In the genomic region with DNA sequence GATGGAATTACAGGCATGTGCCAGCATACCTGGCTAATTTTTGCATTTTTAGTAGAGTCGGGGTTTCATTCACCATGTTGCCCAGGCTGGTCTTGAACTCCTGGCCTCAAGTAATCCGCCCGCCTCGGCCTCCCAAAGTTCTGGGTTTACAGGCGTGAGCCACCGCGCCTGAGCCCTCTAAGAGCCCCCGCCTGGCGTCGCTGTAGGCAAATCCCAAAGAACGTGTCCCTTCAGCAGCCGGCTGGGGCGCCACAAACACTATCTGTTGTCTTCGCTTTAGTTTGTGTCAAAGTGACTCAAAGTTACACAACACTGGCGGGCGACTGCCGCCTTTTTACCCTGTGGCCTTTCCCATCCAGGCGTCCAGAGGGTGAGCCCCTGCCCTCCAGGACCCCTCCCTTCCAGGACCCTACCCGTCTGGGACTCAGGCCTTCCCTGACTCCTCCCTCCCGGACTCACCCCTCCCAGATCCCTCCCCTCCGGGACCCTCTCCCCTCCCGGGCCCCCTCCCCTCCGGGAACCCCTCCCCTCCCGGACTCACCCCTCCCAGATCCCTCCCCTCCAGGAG, we compare ENCODE assay signal across 8 cellular contexts. TPM values are rescaled to one million over a fixed set of nuclear protein-coding genes. Genes with fewer than 3 reads are reported as not detected.
A peak's percentile ranks its signal among the peaks of the same experiment; 100 is the strongest.
DNase-seq lines count a peak whose midpoint lies in the region; ATAC-seq and TF ChIP-seq lines count a peak whose summit lies in the region.

No MANE protein-coding gene starts in this region.

- TF ChIP-seq CTCF in WI38 (IDR thresholded peaks at IDR 0.05; ENCODE audit: low read depth, low read length) (peak; percentile 92), mammary epithelial cell (conservative IDR thresholded peaks at IDR 0.05 in 1 of 2, IDR thresholded peaks at IDR 0.05 in 1 of 2; ENCODE audit: extremely low read depth in 1 of 2, insufficient read depth in 1 of 2, low read depth in 1 of 2, low read length in 2 of 2) (peak; percentile 85 to 92), smooth muscle cell (IDR thresholded peaks at IDR 0.05; ENCODE audit: borderline replicate concordance, insufficient read depth, poor library complexity, severe bottlenecking) (peak; percentile 76)

- H3K36me3 ChIP-seq in mammary epithelial cell (ENCODE audit: insufficient read depth, low read length) (peaks cover under 1% of the 10 kb centered on the region), smooth muscle cell (ENCODE audit: low read depth) (no peaks in the 10 kb centered on the region)

- H3K79me2 ChIP-seq in mammary epithelial cell (ENCODE audit: insufficient read depth, low read length) (peaks cover 40% of the 10 kb centered on the region), smooth muscle cell (ENCODE audit: low read depth) (peaks cover 38% of the 10 kb centered on the region)

- peak; percentile 60 to 64 for DNase-seq in NCI-H187 (lab: John Stamatoyannopoulos, UW)
- no peak for DNase-seq in NCI-H187 treated with DMSO at 0.1 percent for 48 hours (lab: John Stamatoyannopoulos, UW)
- DNase-seq in NCI-H2227 (lab: John Stamatoyannopoulos, UW; ENCODE audit: unreplicated experiment): peak; percentile 95
- peak; percentile 89 for DNase-seq in mammary epithelial cell
- peak; percentile 81 to 84 (median 81) for DNase-seq in immature natural killer cell
- peak; percentile 90 for DNase-seq in smooth muscle cell (lab: John Stamatoyannopoulos, UW; ENCODE audit: unreplicated experiment)

- H3K27me3 ChIP-seq in mammary epithelial cell (ENCODE audit: insufficient read depth, low read length) (no peaks in the 10 kb centered on the region), smooth muscle cell (ENCODE audit: low read depth) (no peaks in the 10 kb centered on the region)

- H3K9ac ChIP-seq in mammary epithelial cell (ENCODE audit: insufficient read depth, low read length) (no peak overlapping the region), smooth muscle cell (ENCODE audit: low read depth) (peak overlapping the region; percentile 91)

- H3K4me3 Mint-ChIP-seq in immature natural killer cell: peak overlapping the region; percentile 94 to 96 (median 95)

- H3K27ac ChIP-seq in mammary epithelial cell (ENCODE audit: insufficient read depth, low read depth, low read length): no peak overlapping the region
- peak overlapping the region; percentile 89 for H3K27ac ChIP-seq in smooth muscle cell (ENCODE audit: low read depth)

- H3K9me3 Mint-ChIP-seq in immature natural killer cell: no peaks in the 10 kb centered on the region

- CTCF ChIA-PET in mammary epithelial cell (lab: Charles Lee; ENCODE audit: low non-redundant PET): interaction anchor here (1.0 kb wide), 1 partner anchor 80 kb away, joined by 5 read pairs; no protein-coding TSS in a partner anchor

- H3K4me1 ChIP-seq in mammary epithelial cell (ENCODE audit: insufficient read depth, low read length) (peaks cover 25% of the 10 kb centered on the region), smooth muscle cell (ENCODE audit: low read depth) (peaks cover 14% of the 10 kb centered on the region)

- H3K27ac Mint-ChIP-seq in immature natural killer cell: peak overlapping the region; percentile 94 to 99 (median 97)

- peaks cover 2 to 10% (median 7%) of the 10 kb centered on the region in 3 donors for H3K27me3 Mint-ChIP-seq in immature natural killer cell (ENCODE audit: low read depth in 3 of 3)

- BruUV-seq in mammary epithelial cell (replicated peaks; lab: Mats Ljungman, UMichigan): no TSS peak

- dilution Hi-C loops in mammary epithelial cell (cut with HindIII; ENCODE audit: low sequenced_read_pairs): no loop called here

- H3K4me1 Mint-ChIP-seq in immature natural killer cell: peaks cover 33 to 36% of the 10 kb centered on the region in 2 donors

- H3K4me2 ChIP-seq in mammary epithelial cell (ENCODE audit: insufficient read depth, low read depth, low read length) (peak overlapping the region; percentile 99), smooth muscle cell (peak overlapping the region; percentile 95)

- in situ Hi-C loops in mammary epithelial cell (cut with MboI; ENCODE audit: low sequenced_read_pairs in 2 of 2): no loop called here

- no peaks in the 10 kb centered on the region for H3K36me3 Mint-ChIP-seq in immature natural killer cell

- H2AFZ ChIP-seq in mammary epithelial cell (ENCODE audit: low read depth, low read length): peak overlapping the region; percentile 83
- H2AFZ ChIP-seq in smooth muscle cell (ENCODE audit: low read depth): no peak overlapping the region

- H3K4me3 ChIP-seq in WI38 (ENCODE audit: low read depth, low read length) (peak overlapping the region; percentile 67), mammary epithelial cell (replicated peaks in 1 of 3; ENCODE audit: insufficient read depth in 1 of 3, low read depth in 2 of 3, low read length in 3 of 3) (peak overlapping the region; percentile 59 to 71 (median 66)), smooth muscle cell (peak overlapping the region; percentile 88)

- ATAC-seq in HG03135 (IDR thresholded peaks at IDR 0.05; ENCODE audit: unreplicated experiment): peak; percentile 50

- intact Hi-C loops in mammary epithelial cell (cut with micrococcal nuclease): loop anchor here (1.0 to 5.0 kb wide), 9 partner anchors 15 to 507 kb away; no protein-coding TSS in a partner anchor

- 6% methylated on average over 6 of the region's 24 CpGs for WGBS in mammary epithelial cell (ENCODE audit: low coverage, missing lambda C conversion rate)
- WGBS in smooth muscle cell (ENCODE audit: low lambda C conversion rate): 6% methylated on average over 19 of the region's 24 CpGs

- H3K9me3 ChIP-seq in mammary epithelial cell (replicated peaks; ENCODE audit: insufficient read depth, low read length): no peaks in the 10 kb centered on the region
- no peaks in the 10 kb centered on the region for H3K9me3 ChIP-seq in smooth muscle cell (replicated peaks; ENCODE audit: low read depth)

- H3F3A ChIP-seq in smooth muscle cell (ENCODE audit: low read depth): peaks cover 11% of the 10 kb centered on the region

- H4K20me1 ChIP-seq in mammary epithelial cell (ENCODE audit: insufficient read depth, low read length): peaks cover 13% of the 10 kb centered on the region
- H4K20me1 ChIP-seq in smooth muscle cell (ENCODE audit: low read depth): peaks cover 36% of the 10 kb centered on the region

RNA-seq across cellular contexts. Expression of gene ADRM1, which starts 0.9 kb away (rescaled TPM):
- 100 to 1,000 TPM; 139 to 140 TPM for total RNA-seq in mammary epithelial cell
- polyA plus RNA-seq in mammary epithelial cell: 133 TPM
- 64.7 TPM for polyA minus RNA-seq in mammary epithelial cell
- polyA plus RNA-seq in immature natural killer cell: 100 to 1,000 TPM in 2 of 3 donors, 10 to 100 TPM in 1; 97.2 to 132 (median 108) TPM
- total RNA-seq in smooth muscle cell: 68.7 and 101 TPM in 2 replicates
- 121 and 126 TPM in 2 replicates for polyA plus RNA-seq in smooth muscle cell
